Comparison of ENCODE assay signal across 9 cellular contexts in the genomic region with DNA sequence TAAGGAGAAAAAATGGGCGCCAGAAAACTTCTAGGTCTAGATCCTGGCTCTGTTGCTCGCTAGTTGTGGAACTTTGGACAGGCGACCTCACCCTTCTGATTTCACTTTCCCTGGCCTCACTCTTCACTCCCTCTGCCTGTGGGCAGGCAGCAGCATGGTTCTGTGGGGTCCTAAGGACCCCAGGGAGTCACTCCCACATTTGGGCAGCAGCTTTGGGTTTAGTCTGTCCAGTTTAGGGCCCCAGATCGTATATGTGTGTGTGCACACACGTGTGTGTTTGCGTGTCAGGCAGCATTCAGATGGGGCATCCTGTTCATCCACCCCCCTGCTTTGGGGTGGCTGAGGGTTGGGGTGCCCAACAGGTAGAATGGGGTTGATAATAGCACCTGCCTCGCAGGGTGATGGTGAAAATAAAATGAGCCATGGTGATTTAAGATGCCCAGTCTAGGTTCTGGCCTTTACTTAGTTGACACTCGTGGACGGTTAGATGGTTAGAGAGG.
DNase-seq lines count a peak whose midpoint lies in the region; ATAC-seq and TF ChIP-seq lines count a peak whose summit lies in the region.
"Had no signal": no experiment of that assay in that cellular context is flagged by ENCODE, and none has a peak within 500 bp of the region (broad histone marks: within the 10 kb centered on the region; RNA-seq: fewer than 3 reads in every experiment).

No MANE protein-coding gene starts in this region.

- no peaks in the 10 kb centered on the region for H3K36me3 Mint-ChIP-seq in activated T-cell treated with anti-CD3 and anti-CD28 coated beads, Interleukin-2, amount 50 U/mL, for 4 hours (ENCODE audit: insufficient read depth)
- H3K36me3 Mint-ChIP-seq in activated B cell treated with CpG ODN at 0.5 μM for 24 hours (ENCODE audit: low read depth) = no peaks in the 10 kb centered on the region

- H3K4me1 Mint-ChIP-seq in activated T-cell treated with anti-CD3 and anti-CD28 coated beads, Interleukin-2, amount 50 U/mL, for 4 hours (ENCODE audit: low read depth) = peaks cover 97% of the 10 kb centered on the region
- H3K4me1 Mint-ChIP-seq in activated B cell treated with CpG ODN at 0.5 μM for 24 hours = peaks cover 99% of the 10 kb centered on the region

- POLR2A ChIA-PET in activated B cell treated with CpG ODN at 0.5 μM for 24 hours (lab: Charles Lee) = interaction anchor here (0.6 to 10.1 kb wide), 16 partner anchors 12 to 762 kb away, joined by 3 to 207 read pairs (median 6); a partner anchor contains a TSS

- no peak for DNase-seq in activated T-cell treated with anti-CD3 and anti-CD28 coated beads, Interleukin-2, amount 50 U/mL, for 4 hours
- no peak for DNase-seq in activated T-cell treated with anti-CD3 and anti-CD28 coated beads, Interleukin-2, amount 50 U/mL, for 1 hour
- DNase-seq in activated B cell treated with CpG ODN at 0.5 μM for 24 hours (no peak), left colon (peak; percentile 29 to 32), transverse colon (peak; percentile 37), NCI-H1417 (lab: John Stamatoyannopoulos, UW) (no peak), GM13977 (ENCODE audit: low spot score) (no peak), NCI-H226 (no peak)
- DNase-seq: NCI-H446 treated with DMSO at 0.1 percent for 48 hours had no signal

- peak overlapping the region; percentile 73 to 94 (median 86) for H3K27ac ChIP-seq in transverse colon

- CTCF ChIA-PET in activated B cell treated with CpG ODN at 0.5 μM for 24 hours (lab: Charles Lee) = interaction anchor here (1.1 to 4.8 kb wide), 5 partner anchors 16 to 349 kb away, joined by 3 to 31 read pairs (median 8); no protein-coding TSS in a partner anchor

- peak overlapping the region; percentile 67 for H3K4me3 Mint-ChIP-seq in activated T-cell treated with anti-CD3 and anti-CD28 coated beads, Interleukin-2, amount 50 U/mL, for 4 hours
- peak overlapping the region; percentile 77 for H3K4me3 Mint-ChIP-seq in activated B cell treated with CpG ODN at 0.5 μM for 24 hours

- H3K4me3 ChIP-seq in transverse colon = no peak overlapping the region

- H3K27me3 ChIP-seq in transverse colon = peaks cover under 1% of the 10 kb centered on the region

- H3K9me3 ChIP-seq in transverse colon = no peaks in the 10 kb centered on the region

- in situ Hi-C loops in transverse colon (cut with MboI; ENCODE audit: low pct_ligation_motif_present in 1 of 4, low pct_unique_long_range_greater_than_20kb in 1 of 4, low sequenced_read_pairs in 3 of 4) (loop anchor here in 1 of 4 donors (10.0 kb wide), 1 partner anchor 61 kb away; no protein-coding TSS in a partner anchor), GM13977 (cut with MboI; ENCODE audit: low pct_unique_long_range_greater_than_20kb, low sequenced_read_pairs, unreplicated experiment) (no loop called here)

- H3K27ac Mint-ChIP-seq in activated B cell treated with CpG ODN at 0.5 μM for 24 hours = peak overlapping the region; percentile 97

- peaks cover 16 to 73% (median 54%) of the 10 kb centered on the region in 4 donors for H3K4me1 ChIP-seq in transverse colon

- WGBS in transverse colon (ENCODE audit: low coverage in 1 of 2), 2 donors = 18 to 63% methylated on average over 5 to 9 of the region's 9 CpGs

- no peaks in the 10 kb centered on the region for H3K36me3 ChIP-seq in transverse colon

- no peak for TF ChIP-seq CTCF in activated B cell treated with CpG ODN at 0.5 μM for 24 hours (IDR thresholded peaks at IDR 0.05)
- TF ChIP-seq CTCF in transverse colon (IDR thresholded peaks at IDR 0.05) = no peak
- no peak for TF ChIP-seq CTCF in GM13977 (IDR thresholded peaks at IDR 0.05; ENCODE audit: extremely low read depth, insufficient read depth, missing control alignments)

- no peak for TF ChIP-seq EP300 in transverse colon (IDR thresholded peaks at IDR 0.05; ENCODE audit: low read depth)

- no peak for ATAC-seq in activated T-cell treated with anti-CD3 and anti-CD28 coated beads, Interleukin-2, amount 50 U/mL, for 4 hours
- no peak for ATAC-seq in activated B cell treated with CpG ODN at 0.5 μM for 24 hours (ENCODE audit: low read depth)
- peak; percentile 38 for ATAC-seq in left colon

- H3K9me3 Mint-ChIP-seq in activated T-cell treated with anti-CD3 and anti-CD28 coated beads, Interleukin-2, amount 50 U/mL, for 4 hours = no peaks in the 10 kb centered on the region
- H3K9me3 Mint-ChIP-seq in activated B cell treated with CpG ODN at 0.5 μM for 24 hours = no peaks in the 10 kb centered on the region

- intact Hi-C loops in activated B cell treated with CpG ODN at 0.5 μM for 24 hours (cut with micrococcal nuclease) (loop anchor here (1.0 to 5.0 kb wide), 7 partner anchors 15 to 671 kb away; a partner anchor contains a TSS), left colon (cut with DNase I, micrococcal nuclease) (no loop called here), transverse colon (cut with DNase I; ENCODE audit: low total_unique reads) (no loop called here)

- H3K27me3 Mint-ChIP-seq in activated T-cell treated with anti-CD3 and anti-CD28 coated beads, Interleukin-2, amount 50 U/mL, for 4 hours (ENCODE audit: low read depth) = no peaks in the 10 kb centered on the region
- no peaks in the 10 kb centered on the region for H3K27me3 Mint-ChIP-seq in activated B cell treated with CpG ODN at 0.5 μM for 24 hours

- TF ChIP-seq POLR2A in transverse colon (IDR thresholded peaks at IDR 0.05) = no peak

Comparison
In these comparisons a context has a peak if more than half of its experiments do, and no peak if none do; other contexts are left out.
1. DNase-seq: peak in left colon (2 of 2) and transverse colon (single experiment); none in activated T-cell treated with anti-CD3 and anti-CD28 coated beads, Interleukin-2, amount 50 U/mL, for 4 hours (single experiment), activated T-cell treated with anti-CD3 and anti-CD28 coated beads, Interleukin-2, amount 50 U/mL, for 1 hour (single experiment), activated B cell treated with CpG ODN at 0.5 μM for 24 hours (single experiment), NCI-H1417 (0 of 3), GM13977 (single experiment) and NCI-H226 (single experiment).